11 cellular contexts compared by ENCODE assay signal in the genomic region with DNA sequence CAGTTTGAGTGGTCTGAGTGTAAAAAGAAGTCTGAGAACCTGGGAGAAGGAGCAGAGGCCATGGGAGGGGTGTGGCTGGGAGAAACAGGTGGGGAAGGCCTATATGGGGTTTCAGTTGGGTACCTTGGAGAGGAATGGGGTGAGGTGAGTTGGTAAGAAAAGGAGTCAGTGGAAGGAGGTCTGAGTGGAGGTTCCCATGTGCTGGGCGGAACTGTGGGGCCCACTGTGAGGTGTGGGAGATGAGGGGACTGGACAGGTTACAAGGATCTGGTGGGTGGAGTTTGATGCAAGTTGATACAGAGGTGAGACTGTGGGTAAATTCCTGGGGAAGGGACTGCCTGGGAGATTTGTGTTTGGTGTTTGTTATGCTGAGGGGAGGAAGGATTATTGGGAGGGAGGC. TPM values are rescaled to one million over a fixed set of nuclear protein-coding genes. Genes with fewer than 3 reads are reported as not detected.
A peak's percentile ranks its signal among the peaks of the same experiment; 100 is the strongest.
DNase-seq lines count a peak whose midpoint lies in the region; ATAC-seq and TF ChIP-seq lines count a peak whose summit lies in the region.
"Had no signal": no experiment of that assay in that cellular context is flagged by ENCODE, and none has a peak within 500 bp of the region (broad histone marks: within the 10 kb centered on the region; RNA-seq: fewer than 3 reads in every experiment).

No MANE protein-coding gene starts in this region.

- H3K9ac ChIP-seq in PC-3 (ENCODE audit: low read length): no peak overlapping the region
- H3K9ac ChIP-seq in neuronal stem cell (ENCODE audit: low read depth, low read length, poor library complexity): no peak overlapping the region

- H3K79me1 ChIP-seq in neuronal stem cell (ENCODE audit: low read depth, low read length): peaks cover 11% of the 10 kb centered on the region

- no peak overlapping the region for H3K23ac ChIP-seq in neuronal stem cell (ENCODE audit: low read depth, low read length, poor library complexity)

- no peak overlapping the region for H2BK120ac ChIP-seq in neuronal stem cell (ENCODE audit: low read depth, low read length)

- BruUV-seq in PC-3 (replicated peaks; lab: Mats Ljungman, UMichigan): no TSS peak

- no peak overlapping the region for H3K4ac ChIP-seq in neuronal stem cell (ENCODE audit: low read length)

- peak overlapping the region; percentile 91 for H3K27ac Mint-ChIP-seq in activated CD4-positive, alpha-beta T cell treated with anti-CD3 and anti-CD28 coated beads for 36 hours
- peak overlapping the region; percentile 29 for H3K27ac Mint-ChIP-seq in progenitor cell of endocrine pancreas

- intact Hi-C loops in activated CD4-positive, alpha-beta T cell treated with anti-CD3 and anti-CD28 coated beads for 36 hours (cut with DNase I, micrococcal nuclease): loop anchor here (5.0 kb wide), 4 partner anchors 191 to 1689 kb away; a partner anchor contains a TSS
- intact Hi-C loops in PC-3 (cut with micrococcal nuclease): no loop called here

- H4K91ac ChIP-seq in neuronal stem cell (ENCODE audit: low read depth, low read length, poor library complexity): no peak overlapping the region

- DNase-seq in activated CD4-positive, alpha-beta T cell treated with anti-CD3 and anti-CD28 coated beads for 36 hours: no peak
- no peak for DNase-seq in activated CD4-positive, alpha-beta T cell treated with anti-CD3 and anti-CD28 coated beads for 1 hour
- DNase-seq in PC-3 (no peak), progenitor cell of endocrine pancreas (ENCODE audit: low spot score, unreplicated experiment) (no peak), upper lobe of left lung (no peak), neuronal stem cell (ENCODE audit: low spot score) (no peak), epidermal melanocyte (ENCODE audit: insufficient read length, low spot score) (no peak)
- DNase-seq in effector memory CD4-positive, alpha-beta T cell: no peak
- DNase-seq: ACHN; effector CD8-positive, alpha-beta T cell; NCI-H526 treated with DMSO at 0.1 percent for 48 hours had no signal

- CTCF ChIA-PET in activated CD4-positive, alpha-beta T cell treated with anti-CD3 and anti-CD28 coated beads for 36 hours (lab: Charles Lee): no interaction called here
- CTCF ChIA-PET in PC-3 (lab: Charles Lee): no interaction called here

- no peaks in the 10 kb centered on the region for H3K27me3 Mint-ChIP-seq in activated CD4-positive, alpha-beta T cell treated with anti-CD3 and anti-CD28 coated beads for 36 hours
- H3K27me3 Mint-ChIP-seq in progenitor cell of endocrine pancreas: peaks cover 2% of the 10 kb centered on the region

- TF ChIP-seq CTCF in PC-3 (conservative IDR thresholded peaks at IDR 0.05; ENCODE audit: low read depth, low read length): no peak
- no peak for TF ChIP-seq CTCF in progenitor cell of endocrine pancreas (IDR thresholded peaks at IDR 0.05; ENCODE audit: unreplicated experiment)
- TF ChIP-seq CTCF in upper lobe of left lung (IDR thresholded peaks at IDR 0.05): no peak

- H3K36me3 Mint-ChIP-seq in activated CD4-positive, alpha-beta T cell treated with anti-CD3 and anti-CD28 coated beads for 36 hours (ENCODE audit: low read depth): peaks cover 27% of the 10 kb centered on the region
- H3K36me3 Mint-ChIP-seq in progenitor cell of endocrine pancreas (ENCODE audit: insufficient read depth): peaks cover 11% of the 10 kb centered on the region

- H2BK5ac ChIP-seq in neuronal stem cell (ENCODE audit: low read length): no peak overlapping the region

- H2AFZ ChIP-seq in PC-3 (ENCODE audit: low read length) (no peak overlapping the region), neuronal stem cell (ENCODE audit: low read length) (no peak overlapping the region)

- H3K36me3 ChIP-seq in PC-3 (ENCODE audit: low read depth, low read length) (peaks cover 16% of the 10 kb centered on the region; the same call in 1 of the 2 replicates), upper lobe of left lung (peaks cover 10 to 44% (median 34%) of the 10 kb centered on the region in 4 donors), neuronal stem cell (replicated peaks in 1 of 2; ENCODE audit: control insufficient read depth in 2 of 2, insufficient read depth in 2 of 2, low read length in 2 of 2) (peaks cover 43 to 49% of the 10 kb centered on the region in 2 donors)
- H3K36me3 ChIP-seq in effector memory CD4-positive, alpha-beta T cell (ENCODE audit: control insufficient read depth, insufficient read depth, low read length): peaks cover 38% of the 10 kb centered on the region

- no peak for ATAC-seq in activated CD4-positive, alpha-beta T cell treated with anti-CD3 and anti-CD28 coated beads for 36 hours
- no peak for ATAC-seq in PC-3
- ATAC-seq in upper lobe of left lung (ENCODE audit: low FRiP score in 2 of 2): no peak

- no peak for TF ChIP-seq EP300 in upper lobe of left lung (IDR thresholded peaks at IDR 0.05)

- no peak overlapping the region for H2AK5ac ChIP-seq in neuronal stem cell (ENCODE audit: low read depth, low read length)

- TF ChIP-seq POLR2A in upper lobe of left lung (IDR thresholded peaks at IDR 0.05): no peak

- H3K9me2 ChIP-seq in PC-3 (replicated peaks; ENCODE audit: low read length): no peaks in the 10 kb centered on the region

- H3K9me3 ChIP-seq in PC-3 (ENCODE audit: low read length): no peaks in the 10 kb centered on the region
- no peaks in the 10 kb centered on the region for H3K9me3 ChIP-seq in effector memory CD4-positive, alpha-beta T cell (ENCODE audit: control insufficient read depth, low read length)
- no peaks in the 10 kb centered on the region for H3K9me3 ChIP-seq in upper lobe of left lung
- H3K9me3 ChIP-seq in neuronal stem cell (replicated peaks in 1 of 2; ENCODE audit: control insufficient read depth in 2 of 2, insufficient read depth in 1 of 2, low read depth in 1 of 2, low read length in 2 of 2): no peaks in the 10 kb centered on the region

- H3K4me3 Mint-ChIP-seq in activated CD4-positive, alpha-beta T cell treated with anti-CD3 and anti-CD28 coated beads for 36 hours: peak overlapping the region; percentile 89
- peak overlapping the region; percentile 91 for H3K4me3 Mint-ChIP-seq in progenitor cell of endocrine pancreas (ENCODE audit: low read depth)

- H3K4me1 ChIP-seq in PC-3 (ENCODE audit: insufficient read depth, low read length) (peaks cover 24% of the 10 kb centered on the region), upper lobe of left lung (peaks cover 8 to 31% (median 21%) of the 10 kb centered on the region in 4 donors), neuronal stem cell (ENCODE audit: control insufficient read depth in 2 of 2, insufficient read depth in 1 of 2, low read depth in 1 of 2, low read length in 2 of 2) (peaks cover 13 to 15% of the 10 kb centered on the region in 2 donors)
- peaks cover 15% of the 10 kb centered on the region for H3K4me1 ChIP-seq in effector memory CD4-positive, alpha-beta T cell (ENCODE audit: control insufficient read depth, insufficient read depth, low read length, poor library complexity, severe bottlenecking)

- H3K9me3 Mint-ChIP-seq in activated CD4-positive, alpha-beta T cell treated with anti-CD3 and anti-CD28 coated beads for 36 hours (ENCODE audit: low read depth): no peaks in the 10 kb centered on the region
- no peaks in the 10 kb centered on the region for H3K9me3 Mint-ChIP-seq in progenitor cell of endocrine pancreas (ENCODE audit: low read depth)

- H3F3A ChIP-seq in PC-3 (ENCODE audit: low read length, unreplicated experiment): no peaks in the 10 kb centered on the region

- H4K8ac ChIP-seq in neuronal stem cell (ENCODE audit: low read depth, low read length): no peak overlapping the region

- H3K4me2 ChIP-seq in PC-3 (ENCODE audit: low read length) (peak overlapping the region; percentile 81), neuronal stem cell (ENCODE audit: insufficient read depth, low read length, poor library complexity, severe bottlenecking) (no peak overlapping the region)

- H3K18ac ChIP-seq in neuronal stem cell (ENCODE audit: low read length): no peak overlapping the region

- H3K4me1 Mint-ChIP-seq in activated CD4-positive, alpha-beta T cell treated with anti-CD3 and anti-CD28 coated beads for 36 hours: peaks cover 30% of the 10 kb centered on the region
- H3K4me1 Mint-ChIP-seq in progenitor cell of endocrine pancreas (ENCODE audit: low read depth): peaks cover 30% of the 10 kb centered on the region

- no peak overlapping the region for H2BK12ac ChIP-seq in neuronal stem cell (ENCODE audit: low read length)

- no peaks in the 10 kb centered on the region for H3K27me3 ChIP-seq in PC-3 (ENCODE audit: low read length)
- H3K27me3 ChIP-seq in effector memory CD4-positive, alpha-beta T cell (replicated peaks; ENCODE audit: control insufficient read depth, insufficient read depth, low read length, poor library complexity, severe bottlenecking): no peaks in the 10 kb centered on the region
- no peaks in the 10 kb centered on the region for H3K27me3 ChIP-seq in upper lobe of left lung
- H3K27me3 ChIP-seq in neuronal stem cell (ENCODE audit: control insufficient read depth in 3 of 3, insufficient read depth in 3 of 3, low read depth in 1 of 3, low read length in 3 of 3): no peaks in the 10 kb centered on the region

- no peak overlapping the region for H3K27ac ChIP-seq in PC-3 (ENCODE audit: low read length)
- peak overlapping the region; percentile 99 for H3K27ac ChIP-seq in effector memory CD4-positive, alpha-beta T cell (ENCODE audit: insufficient read depth, low read length, poor library complexity, severe bottlenecking)
- no peak overlapping the region for H3K27ac ChIP-seq in upper lobe of left lung
- H3K27ac ChIP-seq in neuronal stem cell (replicated peaks; ENCODE audit: low read length): no peak overlapping the region

- H3K4me3 ChIP-seq in PC-3 (ENCODE audit: low read length) (peak overlapping the region; percentile 75; the same call in 1 of the 2 replicates), upper lobe of left lung (no peak overlapping the region), neuronal stem cell (ENCODE audit: low read length in 2 of 2) (peak overlapping the region in 1 of 2 donors; percentile 96)
- H3K4me3 ChIP-seq in effector memory CD4-positive, alpha-beta T cell (ENCODE audit: insufficient read depth, low read depth, low read length, poor library complexity, severe bottlenecking): no peak overlapping the region

- peaks cover 55% of the 10 kb centered on the region for H3K79me2 ChIP-seq in PC-3 (ENCODE audit: low read length)

- 74 to 88% methylated on average over 1 of the region's 1 CpG for WGBS in upper lobe of left lung, 2 donors
- WGBS in neuronal stem cell (ENCODE audit: extremely low coverage in 2 of 2, insufficient read length in 2 of 2, insufficient replicate concordance in 1 of 2), 2 donors: no CpG with 5 or more reads among the region's 1 CpG

- no peak overlapping the region for H2BK15ac ChIP-seq in neuronal stem cell (ENCODE audit: low read length)

- no peak overlapping the region for H3K14ac ChIP-seq in neuronal stem cell (ENCODE audit: low read length)

- H4K20me1 ChIP-seq in PC-3 (ENCODE audit: low read length): peaks cover 32% of the 10 kb centered on the region

- POLR2A ChIA-PET in activated CD4-positive, alpha-beta T cell treated with anti-CD3 and anti-CD28 coated beads for 36 hours (lab: Charles Lee): no interaction called here
- POLR2A ChIA-PET in PC-3 (lab: Charles Lee; ENCODE audit: unreplicated experiment): no interaction called here

RNA-seq across cellular contexts. Expression of a gene that starts 2.1 kb away (rescaled TPM):
- total RNA-seq in activated CD4-positive, alpha-beta T cell treated with anti-CD3 and anti-CD28 coated beads for 36 hours: 10 to 100 TPM; 10.7 to 14.8 TPM
- 14.4 and 15.2 TPM in 2 replicates for total RNA-seq in PC-3 (2014; rRNA removed)
- 19.3 and 22.5 TPM in 2 replicates for total RNA-seq in progenitor cell of endocrine pancreas
- total RNA-seq in upper lobe of left lung: 10 to 100 TPM in 4 of 6 donors, 1 to 10 TPM in 2; 9.2 to 26.4 (median 13.3) TPM
- 13.3 TPM for polyA plus RNA-seq in neuronal stem cell (2013, experiment 1 of 2)
- polyA plus RNA-seq in neuronal stem cell (2013, experiment 2 of 2): 13.5 TPM

RNA-seq across cellular contexts. Expression of a gene that starts 8.1 kb away (rescaled TPM):
- 1 to 10 TPM; 1.6 to 1.7 TPM for total RNA-seq in activated CD4-positive, alpha-beta T cell treated with anti-CD3 and anti-CD28 coated beads for 36 hours
- total RNA-seq in PC-3 (2014; rRNA removed) (0.12 TPM in 1 of 2 replicates, not detected in the other), progenitor cell of endocrine pancreas (10.7 and 11.6 TPM in 2 replicates), upper lobe of left lung (1 to 10 TPM in 2 of 6 donors, under 1 TPM in 3, not detected in 1; 0.15 to 2.7 (median 0.54) TPM)
- polyA plus RNA-seq in neuronal stem cell (2013, experiment 1 of 2): 21.6 TPM
- 21.7 TPM for polyA plus RNA-seq in neuronal stem cell (2013, experiment 2 of 2)

RNA-seq across cellular contexts. Expression of a gene that starts 54.2 kb away (rescaled TPM):
- total RNA-seq in activated CD4-positive, alpha-beta T cell treated with anti-CD3 and anti-CD28 coated beads for 36 hours: 10 to 100 TPM; 43.6 to 62.8 TPM
- total RNA-seq in PC-3 (2014; rRNA removed): 1.4 and 2.4 TPM in 2 replicates
- total RNA-seq in progenitor cell of endocrine pancreas: 0.89 and 1.6 TPM in 2 replicates
- 10 to 100 TPM in 1 of 6 donors, 1 to 10 TPM in 5; 1.3 to 12.0 (median 5.0) TPM for total RNA-seq in upper lobe of left lung
- polyA plus RNA-seq in neuronal stem cell (2013, experiment 1 of 2): 2.4 TPM
- 2.5 TPM for polyA plus RNA-seq in neuronal stem cell (2013, experiment 2 of 2)
